10 cellular contexts compared by ENCODE assay signal in genomic region chr17:77666881-77667395, GRCh38.
A peak's percentile ranks its signal among the peaks of the same experiment; 100 is the strongest.
DNase-seq lines count a peak whose midpoint lies in the region; ATAC-seq, FAIRE-seq and TF ChIP-seq lines count a peak whose summit lies in the region.
"Had no signal": no experiment of that assay in that cellular context is flagged by ENCODE, and none has a peak within 500 bp of the region (broad histone marks: within the 10 kb centered on the region; RNA-seq: fewer than 3 reads in every experiment).

No MANE protein-coding gene starts in this region.

- FAIRE-seq in GM12891 (lab: Jason Lieb, UNC) = peak; percentile 72
- no peak for FAIRE-seq in HTR-8/SVneo (lab: Jason Lieb, UNC)
- FAIRE-seq: colon had no signal

- peak overlapping the region; percentile 83 to 91 (median 86) for H3K4me3 Mint-ChIP-seq in T-cell

- H3K27me3 Mint-ChIP-seq in T-cell = no peaks in the 10 kb centered on the region

- CTCF ChIA-PET in T-cell (lab: Charles Lee) = interaction anchor here in 1 of 2 donors (0.9 to 1.1 kb wide), 2 partner anchors 23 to 79 kb away, joined by 4 read pairs; no protein-coding TSS in a partner anchor

- peak overlapping the region; percentile 97 to 98 for H3K27ac Mint-ChIP-seq in T-cell

- ATAC-seq in T-cell (replicated peaks in 1 of 4) = peak; percentile 91 to 93 (median 92)

- H3K4me1 Mint-ChIP-seq in T-cell = peaks cover 59 to 64% (median 63%) of the 10 kb centered on the region in 3 donors

- H3K9me3 Mint-ChIP-seq in T-cell = peaks cover 3 to 16% (median 8%) of the 10 kb centered on the region in 3 donors

- H3K36me3 Mint-ChIP-seq in T-cell = peaks cover 13% of the 10 kb centered on the region

- POLR2A ChIA-PET in T-cell (lab: Charles Lee) = interaction anchor here (0.6 to 1.6 kb wide), 5 partner anchors 52 to 292 kb away, joined by 3 to 8 read pairs (median 4); partner anchors contain the start of gene TNRC6C (in 2 of the 2)

- no peak for TF ChIP-seq POLR2A in GM12891 (IDR thresholded peaks at IDR 0.05; ENCODE audit: low read depth, low read length)

- DNase-seq in GM12891 (ENCODE audit: insufficient read length, low spot score) (no peak), T-cell (peak; percentile 35 to 79 (median 62)), HTR-8/SVneo (ENCODE audit: insufficient read length, low spot score) (no peak), glomerular visceral epithelial cell (ENCODE audit: extremely low spot score) (no peak), DMS114 treated with DMSO at 0.1 percent for 48 hours (lab: John Stamatoyannopoulos, UW; ENCODE audit: unreplicated experiment) (no peak), NCI-H1092 (lab: John Stamatoyannopoulos, UW) (no peak)
- DNase-seq in activated effector memory CD4-positive, alpha-beta T cell treated with Interleukin-2 at 50 U/mL for 16 hours = peak; percentile 71
- peak; percentile 59 for DNase-seq in stimulated activated CD4-positive, alpha-beta T cell treated with anti-CD3 and anti-CD28 coated beads, Interleukin-4, amount 100 ng/mL, for 24 hours
- DNase-seq: NK-92 treated with Interleukin-12 subunit alpha and Interleukin-12 subunit beta, amount 100 ng/mL, for 24 hours had no signal

TF ChIP-seq in GM12891, 5 proteins besides CTCF, POLR2A, EP300 and RAD21:
- TF ChIP-seq POLR2AphosphoS5 (IDR thresholded peaks at IDR 0.05; ENCODE audit: low read depth, low read length) (no peak), POU2F2 (IDR thresholded peaks at IDR 0.05; ENCODE audit: low read depth, low read length) (no peak), PAX5 (IDR thresholded peaks at IDR 0.05; ENCODE audit: insufficient read depth, low read length, severe bottlenecking) (no peak), SPI1 (IDR thresholded peaks at IDR 0.05; ENCODE audit: low read depth, low read length) (no peak), TAF1 (IDR thresholded peaks at IDR 0.05; ENCODE audit: low read depth, low read length) (no peak)

Comparison
In these comparisons a context has a peak if more than half of its experiments do, and no peak if none do; other contexts are left out.
1. DNase-seq: peak in T-cell (34 of 34), activated effector memory CD4-positive, alpha-beta T cell treated with Interleukin-2 at 50 U/mL for 16 hours (single experiment) and stimulated activated CD4-positive, alpha-beta T cell treated with anti-CD3 and anti-CD28 coated beads, Interleukin-4, amount 100 ng/mL, for 24 hours (single experiment); none in GM12891 (single experiment), HTR-8/SVneo (single experiment), glomerular visceral epithelial cell (single experiment), DMS114 treated with DMSO at 0.1 percent for 48 hours (single experiment) and NCI-H1092 (single experiment).